In genomic region chr10:80497187-80498038, GRCh38 we compare ENCODE assay signal across 9 cellular contexts. TPM values are rescaled to one million over a fixed set of nuclear protein-coding genes. Genes with fewer than 3 reads are reported as not detected.
A peak's percentile ranks its signal among the peaks of the same experiment; 100 is the strongest.
DNase-seq lines count a peak whose midpoint lies in the region; ATAC-seq and TF ChIP-seq lines count a peak whose summit lies in the region.
"Had no signal": no experiment of that assay in that cellular context is flagged by ENCODE, and none has a peak within 500 bp of the region (broad histone marks: within the 10 kb centered on the region; RNA-seq: fewer than 3 reads in every experiment).

No MANE protein-coding gene starts in this region.

- ATAC-seq in GM18907 (IDR thresholded peaks at IDR 0.05; ENCODE audit: unreplicated experiment) = no peak
- no peak for ATAC-seq in GM18511 (IDR thresholded peaks at IDR 0.05; ENCODE audit: unreplicated experiment)

- H3K4me3 ChIP-seq in MG63 = no peak overlapping the region
- no peak overlapping the region for H3K4me3 ChIP-seq in right atrium auricular region
- H3K4me3 ChIP-seq in smooth muscle cell = no peak overlapping the region

- peaks cover 2% of the 10 kb centered on the region for H4K20me1 ChIP-seq in smooth muscle cell (ENCODE audit: low read depth)

- H3K27ac ChIP-seq in adipose tissue (ENCODE audit: low read depth, low read length) (peak overlapping the region; percentile 55), right atrium auricular region (peak overlapping the region; percentile 77 to 80), smooth muscle cell (ENCODE audit: low read depth) (peak overlapping the region; percentile 99)

- H3K36me3 ChIP-seq in MG63 (no peaks in the 10 kb centered on the region; the same call in 1 of the 2 replicates), right atrium auricular region (no peaks in the 10 kb centered on the region), smooth muscle cell (ENCODE audit: low read depth) (no peaks in the 10 kb centered on the region)

- H3K9ac ChIP-seq in smooth muscle cell (ENCODE audit: low read depth) = peak overlapping the region; percentile 73

- H3K4me2 ChIP-seq in smooth muscle cell = peak overlapping the region; percentile 50

- TF ChIP-seq CTCF in right atrium auricular region (IDR thresholded peaks at IDR 0.05) (no peak), smooth muscle cell (IDR thresholded peaks at IDR 0.05; ENCODE audit: borderline replicate concordance, insufficient read depth, poor library complexity, severe bottlenecking) (no peak)

- H3K79me2 ChIP-seq in smooth muscle cell (ENCODE audit: low read depth) = peaks cover 72% of the 10 kb centered on the region

- peaks cover 34% of the 10 kb centered on the region for H3F3A ChIP-seq in smooth muscle cell (ENCODE audit: low read depth)

- peaks cover 2% of the 10 kb centered on the region; the same call in 1 of the 2 replicates for H3K9me3 ChIP-seq in MG63
- H3K9me3 ChIP-seq in right atrium auricular region = no peaks in the 10 kb centered on the region
- no peaks in the 10 kb centered on the region for H3K9me3 ChIP-seq in smooth muscle cell (replicated peaks; ENCODE audit: low read depth)

- DNase-seq in MG63 = peak; percentile 69
- DNase-seq in right atrium auricular region (ENCODE audit: low spot score) = peak; percentile 76
- DNase-seq in smooth muscle cell (lab: John Stamatoyannopoulos, UW; ENCODE audit: unreplicated experiment) = no peak
- DNase-seq in HEK293T (ENCODE audit: extremely low spot score) = no peak
- DNase-seq in H4 (ENCODE audit: low spot score) = no peak
- DNase-seq: kidney glomerular epithelial cell had no signal

- H3K4me1 ChIP-seq in right atrium auricular region = peaks cover 0 to 92% of the 10 kb centered on the region in 2 donors
- peaks cover 47% of the 10 kb centered on the region for H3K4me1 ChIP-seq in smooth muscle cell (ENCODE audit: low read depth)

- CTCF ChIA-PET in HEK293T (lab: Yijun Ruan, JAX) = interaction anchor here (2.3 kb wide), 1 partner anchor 8 kb away, joined by 11 read pairs; no protein-coding TSS in a partner anchor

- 19 to 58% (median 26%) methylated on average over 7 of the region's 7 CpGs for WGBS in adipose tissue, 3 donors
- WGBS in smooth muscle cell (ENCODE audit: low lambda C conversion rate) = 83% methylated on average over 7 of the region's 7 CpGs

- POLR2A ChIA-PET in HEK293T (lab: Yijun Ruan, JAX) = no interaction called here

- no peak overlapping the region for H2AFZ ChIP-seq in smooth muscle cell (ENCODE audit: low read depth)

- no peaks in the 10 kb centered on the region for H3K27me3 ChIP-seq in MG63
- H3K27me3 ChIP-seq in right atrium auricular region = no peaks in the 10 kb centered on the region
- H3K27me3 ChIP-seq in smooth muscle cell (ENCODE audit: low read depth) = no peaks in the 10 kb centered on the region

TF ChIP-seq in HEK293T, 16 proteins besides CTCF, POLR2A, EP300 and RAD21:
- no peak for TF ChIP-seq ARNT (IDR thresholded peaks at IDR 0.05)
- TF ChIP-seq L3MBTL2 (conservative IDR thresholded peaks at IDR 0.05) = no peak
- no peak for TF ChIP-seq NFRKB (IDR thresholded peaks at IDR 0.05)
- no peak for TF ChIP-seq HDGF (IDR thresholded peaks at IDR 0.05; ENCODE audit: borderline replicate concordance)
- TF ChIP-seq BHLHE40 (IDR thresholded peaks at IDR 0.05; ENCODE audit: borderline replicate concordance) = no peak
- no peak for TF ChIP-seq FOXM1 (IDR thresholded peaks at IDR 0.05; ENCODE audit: borderline replicate concordance)
- no peak for TF ChIP-seq SUZ12 (IDR thresholded peaks at IDR 0.05)
- TF ChIP-seq FOXK2 (IDR thresholded peaks at IDR 0.05) = no peak
- no peak for TF ChIP-seq PKNOX1 (IDR thresholded peaks at IDR 0.05)
- TF ChIP-seq TARDBP (IDR thresholded peaks at IDR 0.05) = no peak
- TF ChIP-seq SP1 (IDR thresholded peaks at IDR 0.05) = no peak
- no peak for TF ChIP-seq ZNF384 (IDR thresholded peaks at IDR 0.05)

RNA-seq across cellular contexts. Expression of gene SH2D4B, which starts 40.3 kb away (rescaled TPM):
- total RNA-seq in MG63 (2014; rRNA removed; shearing (Covaris generic); ENCODE audit: low replicate concordance) = not detected in 2 replicates
- under 1 TPM in 1 of 3 donors, not detected in 2; 0.04 TPM for polyA plus RNA-seq in adipose tissue
- under 1 TPM in 1 of 2 donors, not detected in 1; 0.12 TPM for total RNA-seq in right atrium auricular region
- total RNA-seq in smooth muscle cell = 0.13 and 0.40 TPM in 2 replicates
- not detected in 2 replicates for polyA plus RNA-seq in smooth muscle cell
- not detected in 2 replicates for total RNA-seq in H4 (2014; rRNA removed; shearing (Covaris generic))

RNA-seq across cellular contexts. Expression of gene TSPAN14, which starts 43.3 kb away (rescaled TPM):
- 6.6 and 10.0 TPM in 2 replicates for total RNA-seq in MG63 (2014; rRNA removed; shearing (Covaris generic); ENCODE audit: low replicate concordance)
- polyA plus RNA-seq in adipose tissue (10 to 100 TPM; 29.5 to 82.7 (median 36.2) TPM), smooth muscle cell (46.3 and 82.5 TPM in 2 replicates)
- total RNA-seq in right atrium auricular region (10 to 100 TPM; 24.2 to 34.7 TPM), smooth muscle cell (39.8 and 42.7 TPM in 2 replicates)
- 16.2 and 16.4 TPM in 2 replicates for total RNA-seq in H4 (2014; rRNA removed; shearing (Covaris generic))

Comparison
In these comparisons a context has a peak if more than half of its experiments do, and no peak if none do; other contexts are left out.
1. DNase-seq: peak in MG63 (single experiment) and right atrium auricular region (single experiment); none in smooth muscle cell (single experiment), HEK293T (single experiment) and H4 (single experiment).
2. Peak in every context shown above with its lines, with median percentiles within 50 percentile points of each other: H3K27ac ChIP-seq.